8 cellular contexts compared by ENCODE assay signal in genomic region chr22:31561238-31561887, GRCh38.
DNase-seq lines count a peak whose midpoint lies in the region; ATAC-seq and TF ChIP-seq lines count a peak whose summit lies in the region.

No MANE protein-coding gene starts in this region.

- TF ChIP-seq POLR2A in testis (IDR thresholded peaks at IDR 0.05), result no peak

- TF ChIP-seq CTCF in CD8-positive, alpha-beta T cell (IDR thresholded peaks at IDR 0.05), result peak; percentile 25
- TF ChIP-seq CTCF in fibroblast of lung (conservative IDR thresholded peaks at IDR 0.05 in 1 of 2, IDR thresholded peaks at IDR 0.05 in 1 of 2; ENCODE audit: low read depth in 1 of 2, low read length in 2 of 2) (peak; percentile 89 to 92), nephron (IDR thresholded peaks at IDR 0.05; ENCODE audit: unreplicated experiment in 3 of 3) (peak; percentile 73 to 82 (median 74)), testis (IDR thresholded peaks at IDR 0.05) (peak; percentile 53 to 70 (median 64))

- no peaks in the 10 kb centered on the region for H3K9me3 Mint-ChIP-seq in CD8-positive, alpha-beta T cell
- no peaks in the 10 kb centered on the region for H3K9me3 Mint-ChIP-seq in activated T-cell treated with anti-CD3 and anti-CD28 coated beads, Interleukin-2, amount 50 U/mL, for 4 hours
- H3K9me3 Mint-ChIP-seq in nephron, result no peaks in the 10 kb centered on the region

- H3K36me3 Mint-ChIP-seq in CD8-positive, alpha-beta T cell, result peaks cover 62% of the 10 kb centered on the region
- H3K36me3 Mint-ChIP-seq in activated T-cell treated with anti-CD3 and anti-CD28 coated beads, Interleukin-2, amount 50 U/mL, for 4 hours (ENCODE audit: insufficient read depth), result peaks cover 14% of the 10 kb centered on the region
- peaks cover 7% of the 10 kb centered on the region for H3K36me3 Mint-ChIP-seq in nephron (ENCODE audit: low read depth)

- H3K4me2 ChIP-seq in fibroblast of lung (ENCODE audit: extremely low read depth, insufficient read depth, low read length), result no peak overlapping the region

- no peaks in the 10 kb centered on the region for H3K27me3 Mint-ChIP-seq in CD8-positive, alpha-beta T cell (ENCODE audit: low read depth)
- no peaks in the 10 kb centered on the region for H3K27me3 Mint-ChIP-seq in activated T-cell treated with anti-CD3 and anti-CD28 coated beads, Interleukin-2, amount 50 U/mL, for 4 hours (ENCODE audit: low read depth)
- no peaks in the 10 kb centered on the region for H3K27me3 Mint-ChIP-seq in nephron (ENCODE audit: low read depth)

- intact Hi-C loops in CD8-positive, alpha-beta T cell (cut with DNase I, micrococcal nuclease), result no loop called here
- intact Hi-C loops in testis (cut with DNase I; ENCODE audit: low total_unique reads), result loop anchor here (10.0 kb wide), 1 partner anchor 63 kb away; no protein-coding TSS in a partner anchor

- H3K9ac ChIP-seq in NT2/D1 (ENCODE audit: insufficient read length, low read depth), result no peak overlapping the region
- H3K9ac ChIP-seq in fibroblast of lung (ENCODE audit: insufficient read depth, low read length), result no peak overlapping the region

- POLR2A ChIA-PET in CD8-positive, alpha-beta T cell (lab: Charles Lee), result no interaction called here

- H3K27ac ChIP-seq in CD8-positive, alpha-beta T cell (ENCODE audit: low read depth, low read length), result no peak overlapping the region
- H3K27ac ChIP-seq in fibroblast of lung (ENCODE audit: insufficient read depth, low read length) (no peak overlapping the region), testis (no peak overlapping the region)

- H3K9me3 ChIP-seq in CD8-positive, alpha-beta T cell (ENCODE audit: low read length), result no peaks in the 10 kb centered on the region
- H3K9me3 ChIP-seq in NT2/D1 (ENCODE audit: insufficient read depth, low read length), result no peaks in the 10 kb centered on the region
- H3K9me3 ChIP-seq in fibroblast of lung (ENCODE audit: control insufficient read depth, insufficient read depth, low read depth, low read length), result no peaks in the 10 kb centered on the region
- H3K9me3 ChIP-seq in testis, result no peaks in the 10 kb centered on the region

- no peaks in the 10 kb centered on the region for H3K4me1 ChIP-seq in CD8-positive, alpha-beta T cell (ENCODE audit: insufficient read depth, low read length)
- no peaks in the 10 kb centered on the region for H3K4me1 ChIP-seq in NT2/D1 (ENCODE audit: insufficient read depth, insufficient read length)
- H3K4me1 ChIP-seq in fibroblast of lung (ENCODE audit: control insufficient read depth, extremely low read depth, insufficient read depth, low read length), result no peaks in the 10 kb centered on the region
- H3K4me1 ChIP-seq in testis, result no peaks in the 10 kb centered on the region

- WGBS in testis, 2 donors, result 48 to 52% methylated on average over 6 of the region's 6 CpGs

- H3K36me3 ChIP-seq in CD8-positive, alpha-beta T cell (ENCODE audit: insufficient read depth, low read length), result peaks cover 32% of the 10 kb centered on the region
- H3K36me3 ChIP-seq in NT2/D1 (ENCODE audit: insufficient read depth, insufficient read length, low read length) (no peaks in the 10 kb centered on the region), fibroblast of lung (ENCODE audit: control insufficient read depth, insufficient read depth, low read length) (no peaks in the 10 kb centered on the region), testis (ENCODE audit: low read depth, missing control alignments) (no peaks in the 10 kb centered on the region)

- H3K27me3 ChIP-seq in CD8-positive, alpha-beta T cell (ENCODE audit: insufficient read depth, low read length), result no peaks in the 10 kb centered on the region
- no peaks in the 10 kb centered on the region for H3K27me3 ChIP-seq in NT2/D1 (ENCODE audit: insufficient read depth, insufficient read length)
- H3K27me3 ChIP-seq in fibroblast of lung (ENCODE audit: control insufficient read depth, insufficient read depth, low read length), result no peaks in the 10 kb centered on the region
- H3K27me3 ChIP-seq in testis, result no peaks in the 10 kb centered on the region

- H4K20me1 ChIP-seq in fibroblast of lung (ENCODE audit: control insufficient read depth, extremely low read depth, insufficient read depth, low read length), result no peaks in the 10 kb centered on the region

- H3K4me1 Mint-ChIP-seq in CD8-positive, alpha-beta T cell (ENCODE audit: low read depth), result peaks cover 5% of the 10 kb centered on the region
- peaks cover 6% of the 10 kb centered on the region for H3K4me1 Mint-ChIP-seq in activated T-cell treated with anti-CD3 and anti-CD28 coated beads, Interleukin-2, amount 50 U/mL, for 4 hours (ENCODE audit: low read depth)
- peaks cover 6% of the 10 kb centered on the region for H3K4me1 Mint-ChIP-seq in nephron

- H2AFZ ChIP-seq in fibroblast of lung (ENCODE audit: low read length), result no peak overlapping the region

- DNase-seq in CD8-positive, alpha-beta T cell, result peak in 5 of 7 experiments; percentile 5 to 42 (median 23)
- DNase-seq in HT1080 (ENCODE audit: low read depth) (peak; percentile 64), NT2/D1 (ENCODE audit: low read depth, low spot score) (peak; percentile 78), fibroblast of lung (ENCODE audit: low read depth in 2 of 2) (peak; percentile 70 to 78), testis (peak; percentile 93)
- peak; percentile 37 for DNase-seq in activated T-cell treated with anti-CD3 and anti-CD28 coated beads, Interleukin-2, amount 50 U/mL, for 4 hours

- no peak overlapping the region for H3K4me3 ChIP-seq in CD8-positive, alpha-beta T cell (ENCODE audit: low read depth, low read length)
- no peak overlapping the region for H3K4me3 ChIP-seq in NT2/D1 (ENCODE audit: insufficient read length, low read depth)
- H3K4me3 ChIP-seq in fibroblast of lung (replicated peaks in 1 of 4; ENCODE audit: control extremely low read depth in 1 of 4, insufficient read depth in 1 of 4, low read depth in 3 of 4, low read length in 4 of 4), result no peak overlapping the region
- H3K4me3 ChIP-seq in testis, result no peak overlapping the region

- CTCF ChIA-PET in CD8-positive, alpha-beta T cell (lab: Charles Lee), result interaction anchor here (0.8 to 1.3 kb wide), 3 partner anchors 9 to 75 kb away, joined by 3 to 4 read pairs (median 3); no protein-coding TSS in a partner anchor

- H3K4me3 Mint-ChIP-seq in CD8-positive, alpha-beta T cell, result no peak overlapping the region
- no peak overlapping the region for H3K4me3 Mint-ChIP-seq in activated T-cell treated with anti-CD3 and anti-CD28 coated beads, Interleukin-2, amount 50 U/mL, for 4 hours
- H3K4me3 Mint-ChIP-seq in nephron, result no peak overlapping the region

- H3K27ac Mint-ChIP-seq in CD8-positive, alpha-beta T cell, result no peak overlapping the region
- peak overlapping the region in 1 of 3 experiments; percentile 14 for H3K27ac Mint-ChIP-seq in nephron

- ATAC-seq in CD8-positive, alpha-beta T cell, result peak; percentile 57
- ATAC-seq in activated T-cell treated with anti-CD3 and anti-CD28 coated beads, Interleukin-2, amount 50 U/mL, for 4 hours, result peak; percentile 85
- no peak for ATAC-seq in GM18517 (IDR thresholded peaks at IDR 0.05; ENCODE audit: unreplicated experiment)

- H3K79me2 ChIP-seq in fibroblast of lung (ENCODE audit: control insufficient read depth, insufficient read depth, low read length), result no peaks in the 10 kb centered on the region

Comparison
In these comparisons a context has a peak if more than half of its experiments do, and no peak if none do; other contexts are left out.
1. DNase-seq: peak in every context shown above with its lines; median percentile 93 in testis; 78 in NT2/D1; 74 in fibroblast of lung; 64 in HT1080; 37 in activated T-cell treated with anti-CD3 and anti-CD28 coated beads, Interleukin-2, amount 50 U/mL, for 4 hours; 23 in CD8-positive, alpha-beta T cell.
2. CTCF ChIP-seq: peak in every context shown above with its lines; median percentile 90 in fibroblast of lung; 74 in nephron; 64 in testis; 25 in CD8-positive, alpha-beta T cell.